In genomic region chr1:235990376-235990795, GRCh38 we compare ENCODE assay signal across 1 cellular context.
TF ChIP-seq lines count a peak whose summit lies in the region.

No MANE protein-coding gene starts in this region.

TF ChIP-seq in SK-N-SH, 30 proteins besides CTCF, POLR2A, EP300 and RAD21 (continued from another document):
- TF ChIP-seq SIN3A (IDR thresholded peaks at IDR 0.05; ENCODE audit: borderline replicate concordance, low read depth, low read length): no peak
- TF ChIP-seq MEF2A (IDR thresholded peaks at IDR 0.05; ENCODE audit: borderline replicate concordance, low read depth): no peak
